Comparison of ENCODE assay signal across 1 cellular context in the genomic region with DNA sequence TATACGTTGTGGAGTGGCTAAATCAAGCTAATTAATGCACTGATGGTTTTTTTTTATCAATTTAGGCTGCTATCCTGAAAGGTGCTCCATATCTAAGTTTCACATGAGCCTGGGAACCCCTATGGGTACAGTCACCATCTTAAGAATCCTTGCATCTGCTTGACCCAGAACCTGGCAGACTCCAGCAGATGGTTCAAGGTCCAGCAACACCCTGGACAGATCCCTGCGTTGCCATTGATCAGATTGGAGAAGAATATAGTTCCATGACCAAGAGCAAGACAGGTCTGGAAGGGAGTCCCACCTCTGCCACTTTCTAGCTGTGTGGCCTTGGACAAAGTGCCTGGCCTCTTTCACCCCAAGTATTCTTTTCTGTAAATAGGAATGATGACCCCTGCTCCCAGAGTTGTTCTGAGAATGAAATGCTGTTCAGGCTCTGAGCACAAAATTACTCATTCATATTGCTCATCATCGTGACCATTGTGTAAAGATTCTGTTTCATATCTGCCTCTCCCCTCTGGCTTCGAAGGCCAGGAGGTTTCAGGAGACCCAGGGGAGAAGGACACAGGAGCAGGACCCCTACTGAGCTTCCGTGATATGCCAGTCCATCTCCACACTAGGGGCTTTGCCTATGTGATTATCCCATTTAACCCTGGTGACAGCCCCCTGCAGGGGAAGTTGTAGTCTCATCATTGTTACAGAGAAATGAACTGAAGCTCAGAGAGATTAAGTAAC.
TF ChIP-seq lines count a peak whose summit lies in the region.

No MANE protein-coding gene starts in this region.

TF ChIP-seq in SK-N-SH, 30 proteins besides CTCF, POLR2A, EP300 and RAD21 (continued from another document):
- TF ChIP-seq, protein P1, sequence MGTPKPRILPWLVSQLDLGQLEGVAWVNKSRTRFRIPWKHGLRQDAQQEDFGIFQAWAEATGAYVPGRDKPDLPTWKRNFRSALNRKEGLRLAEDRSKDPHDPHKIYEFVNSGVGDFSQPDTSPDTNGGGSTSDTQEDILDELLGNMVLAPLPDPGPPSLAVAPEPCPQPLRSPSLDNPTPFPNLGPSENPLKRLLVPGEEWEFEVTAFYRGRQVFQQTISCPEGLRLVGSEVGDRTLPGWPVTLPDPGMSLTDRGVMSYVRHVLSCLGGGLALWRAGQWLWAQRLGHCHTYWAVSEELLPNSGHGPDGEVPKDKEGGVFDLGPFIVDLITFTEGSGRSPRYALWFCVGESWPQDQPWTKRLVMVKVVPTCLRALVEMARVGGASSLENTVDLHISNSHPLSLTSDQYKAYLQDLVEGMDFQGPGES (IDR thresholded peaks at IDR 0.05; ENCODE audit: low read depth, low read length) = no peak
- TF ChIP-seq FOXJ3 (CRISPR knock-in tag; IDR thresholded peaks at IDR 0.05) (no peak), REST (IDR thresholded peaks at IDR 0.05; ENCODE audit: low read depth, low read length) (peak; percentile 86), YY1 (IDR thresholded peaks at IDR 0.05; ENCODE audit: low read depth) (no peak), TEAD4 (IDR thresholded peaks at IDR 0.05; ENCODE audit: borderline replicate concordance, insufficient read depth) (no peak), TCF12 (IDR thresholded peaks at IDR 0.05) (peak; percentile 18; the same call in 1 of the 2 replicates), EZH2phosphoT487 (IDR thresholded peaks at IDR 0.05; ENCODE audit: borderline replicate concordance, low read depth) (no peak), GABPA (IDR thresholded peaks at IDR 0.05; ENCODE audit: low read depth) (no peak)
